ENCODE assay signal across 15 cellular contexts in genomic region chr1:30416221-30416820, GRCh38.
DNase-seq lines count a peak whose midpoint lies in the region; ATAC-seq and TF ChIP-seq lines count a peak whose summit lies in the region.
"Had no signal": no experiment of that assay in that cellular context is flagged by ENCODE, and none has a peak within 500 bp of the region (broad histone marks: within the 10 kb centered on the region; RNA-seq: fewer than 3 reads in every experiment).

No MANE protein-coding gene starts in this region.

- no peaks in the 10 kb centered on the region for H3K4me1 Mint-ChIP-seq in activated CD8-positive, alpha-beta memory T cell treated with anti-CD3 and anti-CD28 coated beads, Interleukin-2, amount 10 ng/mL, durations not matched to agents 7 days and 5 days
- H3K4me1 Mint-ChIP-seq in type B pancreatic cell (ENCODE audit: unreplicated experiment) (peaks cover 17% of the 10 kb centered on the region), nephron progenitor cell (peaks cover 47% of the 10 kb centered on the region)
- H3K4me1 Mint-ChIP-seq: IgD-negative memory B cell had no signal

- POLR2A ChIA-PET in HEK293T (lab: Yijun Ruan, JAX): no interaction called here

- 73 to 88% methylated on average over 6 of the region's 6 CpGs for WGBS in lower leg skin, 2 donors

- intact Hi-C loops in lower leg skin (cut with DNase I; ENCODE audit: low total_unique reads): no loop called here

- no peak for ATAC-seq in activated CD8-positive, alpha-beta memory T cell treated with anti-CD3 and anti-CD28 coated beads, Interleukin-2, amount 10 ng/mL, durations not matched to agents 7 days and 5 days
- ATAC-seq in HG02973 (IDR thresholded peaks at IDR 0.05; ENCODE audit: unreplicated experiment): no peak

- no peak overlapping the region for H3K27ac Mint-ChIP-seq in activated CD8-positive, alpha-beta memory T cell treated with anti-CD3 and anti-CD28 coated beads, Interleukin-2, amount 10 ng/mL, durations not matched to agents 7 days and 5 days
- H3K27ac Mint-ChIP-seq in type B pancreatic cell (no peak overlapping the region), nephron progenitor cell (no peak overlapping the region)
- H3K27ac Mint-ChIP-seq: IgD-negative memory B cell had no signal

- CTCF ChIA-PET in activated CD8-positive, alpha-beta memory T cell treated with anti-CD3 and anti-CD28 coated beads, Interleukin-2, amount 10 ng/mL, durations not matched to agents 7 days and 5 days (lab: Charles Lee): no interaction called here
- CTCF ChIA-PET in HEK293T (lab: Yijun Ruan, JAX): interaction anchor here (0.5 to 0.6 kb wide), 2 partner anchors 11 to 281 kb away, joined by 4 read pairs; no protein-coding TSS in a partner anchor

- no peak overlapping the region for H3K4me3 ChIP-seq in lower leg skin (ENCODE audit: low read depth, poor library complexity, severe bottlenecking)
- H3K4me3 ChIP-seq: BLaER1 treated with 17β-estradiol and CSF1 and Interleukin-3, amounts not matched to agents 10 nM and 100 nM had no signal

- H3K27me3 Mint-ChIP-seq in activated CD8-positive, alpha-beta memory T cell treated with anti-CD3 and anti-CD28 coated beads, Interleukin-2, amount 10 ng/mL, durations not matched to agents 7 days and 5 days: no peaks in the 10 kb centered on the region
- peaks cover 6% of the 10 kb centered on the region for H3K27me3 Mint-ChIP-seq in type B pancreatic cell
- peaks cover 4% of the 10 kb centered on the region for H3K27me3 Mint-ChIP-seq in nephron progenitor cell (ENCODE audit: low read depth, poor library complexity)

- TF ChIP-seq POLR2A in lower leg skin (IDR thresholded peaks at IDR 0.05): no peak

- H3K36me3 Mint-ChIP-seq in activated CD8-positive, alpha-beta memory T cell treated with anti-CD3 and anti-CD28 coated beads, Interleukin-2, amount 10 ng/mL, durations not matched to agents 7 days and 5 days: no peaks in the 10 kb centered on the region
- H3K36me3 Mint-ChIP-seq in type B pancreatic cell (no peaks in the 10 kb centered on the region), nephron progenitor cell (ENCODE audit: low read depth) (no peaks in the 10 kb centered on the region)
- H3K36me3 Mint-ChIP-seq: IgD-negative memory B cell had no signal

- H3K4me3 Mint-ChIP-seq in activated CD8-positive, alpha-beta memory T cell treated with anti-CD3 and anti-CD28 coated beads, Interleukin-2, amount 10 ng/mL, durations not matched to agents 7 days and 5 days: no peak overlapping the region
- no peak overlapping the region for H3K4me3 Mint-ChIP-seq in type B pancreatic cell
- no peak overlapping the region for H3K4me3 Mint-ChIP-seq in nephron progenitor cell

- H3K9me3 Mint-ChIP-seq in activated CD8-positive, alpha-beta memory T cell treated with anti-CD3 and anti-CD28 coated beads, Interleukin-2, amount 10 ng/mL, durations not matched to agents 7 days and 5 days (ENCODE audit: low read depth): no peaks in the 10 kb centered on the region
- H3K9me3 Mint-ChIP-seq in type B pancreatic cell: no peaks in the 10 kb centered on the region
- H3K9me3 Mint-ChIP-seq in nephron progenitor cell: no peaks in the 10 kb centered on the region
- H3K9me3 Mint-ChIP-seq: IgD-negative memory B cell had no signal

- no peak for TF ChIP-seq CTCF in lower leg skin (IDR thresholded peaks at IDR 0.05)
- no peak for TF ChIP-seq CTCF in type B pancreatic cell (conservative IDR thresholded peaks at IDR 0.05)
- TF ChIP-seq CTCF in nephron progenitor cell (IDR thresholded peaks at IDR 0.05): no peak

- peak; percentile 2 for DNase-seq in activated CD8-positive, alpha-beta memory T cell treated with anti-CD3 and anti-CD28 coated beads, Interleukin-2, amount 10 ng/mL, durations not matched to agents 7 days and 5 days
- DNase-seq in activated CD8-positive, alpha-beta memory T cell treated with anti-CD3 and anti-CD28 coated beads, Interleukin-2, amount 50 U/mL, for 4 hours: no peak
- DNase-seq in HEK293T (ENCODE audit: extremely low spot score) (peak; percentile 4), lower leg skin (ENCODE audit: low spot score in 2 of 2) (peak; percentile 8 to 57), type B pancreatic cell (ENCODE audit: extremely low spot score, unreplicated experiment) (peak; percentile 44), nephron progenitor cell (no peak), DMS79 treated with DMSO at 0.1 percent for 48 hours (lab: John Stamatoyannopoulos, UW) (no peak)
- DNase-seq: GF-D8, NCI-H1105 treated with DMSO at 0.1 percent for 48 hours, NCI-H1694 treated with DMSO at 0.1 percent for 48 hours, NCI-H69, SHP77 had no signal

TF ChIP-seq in HEK293T, 16 proteins besides CTCF, POLR2A, EP300 and RAD21:
- TF ChIP-seq SUZ12 (IDR thresholded peaks at IDR 0.05): no peak
- no peak for TF ChIP-seq NFRKB (IDR thresholded peaks at IDR 0.05)
- TF ChIP-seq FOXA1 (IDR thresholded peaks at IDR 0.05): no peak
- TF ChIP-seq ELF4 (IDR thresholded peaks at IDR 0.05): no peak
- TF ChIP-seq L3MBTL2 (conservative IDR thresholded peaks at IDR 0.05): no peak
- no peak for TF ChIP-seq TARDBP (IDR thresholded peaks at IDR 0.05)
- TF ChIP-seq ARNT (IDR thresholded peaks at IDR 0.05): no peak
- no peak for TF ChIP-seq FOXK2 (IDR thresholded peaks at IDR 0.05)
- TF ChIP-seq ZNF384 (IDR thresholded peaks at IDR 0.05): no peak
- TF ChIP-seq BHLHE40 (IDR thresholded peaks at IDR 0.05; ENCODE audit: borderline replicate concordance): no peak
- TF ChIP-seq CTBP1 (IDR thresholded peaks at IDR 0.05; ENCODE audit: borderline replicate concordance): no peak
- no peak for TF ChIP-seq HDGF (IDR thresholded peaks at IDR 0.05; ENCODE audit: borderline replicate concordance)
- TF ChIP-seq FOXM1 (IDR thresholded peaks at IDR 0.05; ENCODE audit: borderline replicate concordance): no peak
- TF ChIP-seq PKNOX1 (IDR thresholded peaks at IDR 0.05): no peak
- TF ChIP-seq SP1 (IDR thresholded peaks at IDR 0.05): no peak

Comparison
In these comparisons a context has a peak if more than half of its experiments do, and no peak if none do; other contexts are left out.
1. DNase-seq: peak in activated CD8-positive, alpha-beta memory T cell treated with anti-CD3 and anti-CD28 coated beads, Interleukin-2, amount 10 ng/mL, durations not matched to agents 7 days and 5 days (single experiment), HEK293T (single experiment), lower leg skin (2 of 2) and type B pancreatic cell (single experiment); none in activated CD8-positive, alpha-beta memory T cell treated with anti-CD3 and anti-CD28 coated beads, Interleukin-2, amount 50 U/mL, for 4 hours (single experiment), nephron progenitor cell (single experiment) and DMS79 treated with DMSO at 0.1 percent for 48 hours (single experiment).